9 cellular contexts compared by ENCODE assay signal in genomic region chr17:57534863-57535651, GRCh38.
DNase-seq lines count a peak whose midpoint lies in the region; ATAC-seq lines count a peak whose summit lies in the region.
"Had no signal": no experiment of that assay in that cellular context is flagged by ENCODE, and none has a peak within 500 bp of the region (broad histone marks: within the 10 kb centered on the region; RNA-seq: fewer than 3 reads in every experiment).

No MANE protein-coding gene starts in this region.

- no peak overlapping the region for H3K4me3 Mint-ChIP-seq in activated CD4-positive, alpha-beta T cell treated with anti-CD3 and anti-CD28 coated beads, Interleukin-2, amount 10 ng/mL, durations not matched to agents 24 days and 14 days
- H3K4me3 Mint-ChIP-seq in stimulated activated memory B cell treated with anti-CD40 and anti-IgM and Interleukin-4, amounts not matched to agents 10 μg/mL and 1 μg/mL and 100 μg/mL, for 72 hours, result no peak overlapping the region

- no peak for DNase-seq in activated CD4-positive, alpha-beta T cell treated with anti-CD3 and anti-CD28 coated beads, Interleukin-2, amount 10 ng/mL, durations not matched to agents 24 days and 14 days
- DNase-seq in activated CD4-positive, alpha-beta T cell treated with anti-CD3 and anti-CD28 coated beads, Interleukin-2, amount 50 U/mL, for 48 hours, result no peak
- DNase-seq in NCI-H226 (peak; percentile 57), cerebellum (ENCODE audit: low spot score) (peak; percentile 44)
- no peak for DNase-seq in activated CD4-positive, CD25-positive, alpha-beta regulatory T cell (lab: John Stamatoyannopoulos, UW)
- DNase-seq: Kasumi-1 had no signal

- peaks cover 11% of the 10 kb centered on the region for H3K36me3 Mint-ChIP-seq in activated CD4-positive, alpha-beta T cell treated with anti-CD3 and anti-CD28 coated beads, Interleukin-2, amount 10 ng/mL, durations not matched to agents 24 days and 14 days (ENCODE audit: low read depth)
- H3K36me3 Mint-ChIP-seq in stimulated activated memory B cell treated with anti-CD40 and anti-IgM and Interleukin-4, amounts not matched to agents 10 μg/mL and 1 μg/mL and 100 μg/mL, for 72 hours, result peaks cover 24% of the 10 kb centered on the region

- intact Hi-C loops in activated CD4-positive, alpha-beta T cell treated with anti-CD3 and anti-CD28 coated beads, Interleukin-2, amount 10 ng/mL, durations not matched to agents 24 days and 14 days (cut with micrococcal nuclease), result no loop called here

- no peaks in the 10 kb centered on the region for H3K9me3 Mint-ChIP-seq in activated CD4-positive, alpha-beta T cell treated with anti-CD3 and anti-CD28 coated beads, Interleukin-2, amount 10 ng/mL, durations not matched to agents 24 days and 14 days
- H3K9me3 Mint-ChIP-seq in stimulated activated memory B cell treated with anti-CD40 and anti-IgM and Interleukin-4, amounts not matched to agents 10 μg/mL and 1 μg/mL and 100 μg/mL, for 72 hours, result no peaks in the 10 kb centered on the region

- H3K4me1 Mint-ChIP-seq in activated CD4-positive, alpha-beta T cell treated with anti-CD3 and anti-CD28 coated beads, Interleukin-2, amount 10 ng/mL, durations not matched to agents 24 days and 14 days, result peaks cover 26% of the 10 kb centered on the region
- peaks cover 27% of the 10 kb centered on the region for H3K4me1 Mint-ChIP-seq in stimulated activated memory B cell treated with anti-CD40 and anti-IgM and Interleukin-4, amounts not matched to agents 10 μg/mL and 1 μg/mL and 100 μg/mL, for 72 hours

- H3K27ac Mint-ChIP-seq in activated CD4-positive, alpha-beta T cell treated with anti-CD3 and anti-CD28 coated beads, Interleukin-2, amount 10 ng/mL, durations not matched to agents 24 days and 14 days, result peak overlapping the region; percentile 41
- peak overlapping the region; percentile 28 for H3K27ac Mint-ChIP-seq in stimulated activated memory B cell treated with anti-CD40 and anti-IgM and Interleukin-4, amounts not matched to agents 10 μg/mL and 1 μg/mL and 100 μg/mL, for 72 hours

- H3K27me3 Mint-ChIP-seq in activated CD4-positive, alpha-beta T cell treated with anti-CD3 and anti-CD28 coated beads, Interleukin-2, amount 10 ng/mL, durations not matched to agents 24 days and 14 days, result no peaks in the 10 kb centered on the region
- H3K27me3 Mint-ChIP-seq in stimulated activated memory B cell treated with anti-CD40 and anti-IgM and Interleukin-4, amounts not matched to agents 10 μg/mL and 1 μg/mL and 100 μg/mL, for 72 hours, result no peaks in the 10 kb centered on the region

- no peak for ATAC-seq in stimulated activated memory B cell treated with anti-CD40 and anti-IgM and Interleukin-4, amounts not matched to agents 10 μg/mL and 1 μg/mL and 100 μg/mL, for 72 hours
- ATAC-seq in GM18502 (IDR thresholded peaks at IDR 0.05; ENCODE audit: poor library complexity, unreplicated experiment) (no peak), HG03025 (IDR thresholded peaks at IDR 0.05; ENCODE audit: low FRiP score, unreplicated experiment) (no peak)

Comparison
In these comparisons a context has a peak if more than half of its experiments do, and no peak if none do; other contexts are left out.
1. DNase-seq: peak in NCI-H226 (single experiment) and cerebellum (single experiment); none in activated CD4-positive, alpha-beta T cell treated with anti-CD3 and anti-CD28 coated beads, Interleukin-2, amount 10 ng/mL, durations not matched to agents 24 days and 14 days (single experiment), activated CD4-positive, alpha-beta T cell treated with anti-CD3 and anti-CD28 coated beads, Interleukin-2, amount 50 U/mL, for 48 hours (0 of 2) and activated CD4-positive, CD25-positive, alpha-beta regulatory T cell (0 of 4).